1 cellular context compared by ENCODE assay signal in the genomic region with DNA sequence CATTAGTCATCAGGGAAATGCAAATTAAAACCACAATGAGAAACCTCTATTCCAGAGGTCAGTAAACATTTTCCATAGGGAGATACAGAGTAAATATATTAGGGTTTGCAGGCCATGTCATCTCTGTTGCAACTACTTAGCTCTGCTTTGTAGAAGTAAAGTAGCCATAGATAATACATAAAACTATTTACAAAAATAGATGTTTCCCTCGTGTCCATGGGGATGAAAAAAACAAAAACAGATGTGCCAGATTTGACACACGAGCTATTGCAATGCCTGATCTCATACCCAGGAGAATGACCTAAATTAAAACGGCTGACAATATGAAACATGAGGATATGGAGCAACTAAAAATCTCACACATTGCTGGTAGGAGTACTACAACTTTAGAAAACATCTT.
TF ChIP-seq lines count a peak whose summit lies in the region.

No MANE protein-coding gene starts in this region.

TF ChIP-seq in IMR-90, 13 proteins besides CTCF, POLR2A, EP300 and RAD21:
- TF ChIP-seq RFX5 (IDR thresholded peaks at IDR 0.05; ENCODE audit: low read depth, low read length): no peak
- TF ChIP-seq, protein P1, sequence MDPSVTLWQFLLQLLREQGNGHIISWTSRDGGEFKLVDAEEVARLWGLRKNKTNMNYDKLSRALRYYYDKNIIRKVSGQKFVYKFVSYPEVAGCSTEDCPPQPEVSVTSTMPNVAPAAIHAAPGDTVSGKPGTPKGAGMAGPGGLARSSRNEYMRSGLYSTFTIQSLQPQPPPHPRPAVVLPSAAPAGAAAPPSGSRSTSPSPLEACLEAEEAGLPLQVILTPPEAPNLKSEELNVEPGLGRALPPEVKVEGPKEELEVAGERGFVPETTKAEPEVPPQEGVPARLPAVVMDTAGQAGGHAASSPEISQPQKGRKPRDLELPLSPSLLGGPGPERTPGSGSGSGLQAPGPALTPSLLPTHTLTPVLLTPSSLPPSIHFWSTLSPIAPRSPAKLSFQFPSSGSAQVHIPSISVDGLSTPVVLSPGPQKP (IDR thresholded peaks at IDR 0.05; ENCODE audit: borderline replicate concordance, low read depth, low read length): no peak
- TF ChIP-seq FOS (IDR thresholded peaks at IDR 0.05; ENCODE audit: low read depth, low read length): no peak
- TF ChIP-seq MXI1 (IDR thresholded peaks at IDR 0.05; ENCODE audit: borderline replicate concordance, low read depth, low read length): no peak
- TF ChIP-seq, protein P2, sequence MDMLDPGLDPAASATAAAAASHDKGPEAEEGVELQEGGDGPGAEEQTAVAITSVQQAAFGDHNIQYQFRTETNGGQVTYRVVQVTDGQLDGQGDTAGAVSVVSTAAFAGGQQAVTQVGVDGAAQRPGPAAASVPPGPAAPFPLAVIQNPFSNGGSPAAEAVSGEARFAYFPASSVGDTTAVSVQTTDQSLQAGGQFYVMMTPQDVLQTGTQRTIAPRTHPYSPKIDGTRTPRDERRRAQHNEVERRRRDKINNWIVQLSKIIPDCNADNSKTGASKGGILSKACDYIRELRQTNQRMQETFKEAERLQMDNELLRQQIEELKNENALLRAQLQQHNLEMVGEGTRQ (IDR thresholded peaks at IDR 0.05; ENCODE audit: low read depth, low read length): no peak
- TF ChIP-seq CHD1 (IDR thresholded peaks at IDR 0.05; ENCODE audit: low read depth, low read length): no peak
- TF ChIP-seq NFE2L2 (IDR thresholded peaks at IDR 0.05; ENCODE audit: low read depth, low read length): no peak
- TF ChIP-seq MAFK (IDR thresholded peaks at IDR 0.05; ENCODE audit: low read depth, low read length): no peak
- no peak for TF ChIP-seq BHLHE40 (IDR thresholded peaks at IDR 0.05; ENCODE audit: low read depth, low read length)
- no peak for TF ChIP-seq RCOR1 (IDR thresholded peaks at IDR 0.05; ENCODE audit: insufficient replicate concordance, low read length)
- TF ChIP-seq MAZ (IDR thresholded peaks at IDR 0.05; ENCODE audit: borderline replicate concordance, low read depth, low read length): no peak
- TF ChIP-seq SMC3 (IDR thresholded peaks at IDR 0.05; ENCODE audit: low read depth, low read length): no peak
- TF ChIP-seq CEBPB (IDR thresholded peaks at IDR 0.05; ENCODE audit: low read depth, low read length): no peak; the same call in 1 of the 2 replicates
